In genomic region chr14:100303179-100303578, GRCh38 we compare ENCODE assay signal across 9 cellular contexts. TPM values are rescaled to one million over a fixed set of nuclear protein-coding genes. Genes with fewer than 3 reads are reported as not detected.
DNase-seq lines count a peak whose midpoint lies in the region; ATAC-seq, FAIRE-seq and TF ChIP-seq lines count a peak whose summit lies in the region.
"Had no signal": no experiment of that assay in that cellular context is flagged by ENCODE, and none has a peak within 500 bp of the region (broad histone marks: within the 10 kb centered on the region; RNA-seq: fewer than 3 reads in every experiment).

No MANE protein-coding gene starts in this region.

- DNase-seq in AG20443 (ENCODE audit: low spot score), result peak; percentile 42
- DNase-seq in GM18507 (ENCODE audit: extremely low spot score, insufficient read length, low read depth), result no peak
- DNase-seq in astrocyte of the cerebellum (ENCODE audit: low read depth), result no peak
- DNase-seq in lower lobe of right lung, result no peak
- no peak for DNase-seq in activated effector memory CD4-positive, alpha-beta T cell treated with Interleukin-2 at 50 U/mL for 16 hours
- DNase-seq in foreskin melanocyte, result no peak

- peaks cover 5% of the 10 kb centered on the region for H3K36me3 ChIP-seq in lower lobe of right lung

- no peaks in the 10 kb centered on the region for H3K9me3 ChIP-seq in lower lobe of right lung

- H3K4me3 ChIP-seq in astrocyte of the cerebellum (ENCODE audit: low read depth, low read length), result no peak overlapping the region
- no peak overlapping the region for H3K4me3 ChIP-seq in lower lobe of right lung

- H3K4me1 ChIP-seq in lower lobe of right lung, result peaks cover 44% of the 10 kb centered on the region

- peak; percentile 57 for FAIRE-seq in GM18507 (lab: Jason Lieb, UNC)

- H3K27me3 ChIP-seq in lower lobe of right lung (ENCODE audit: low read depth), result no peaks in the 10 kb centered on the region

- TF ChIP-seq CTCF in astrocyte of the cerebellum (IDR thresholded peaks at IDR 0.05; ENCODE audit: low read depth, low read length, missing control alignments), result peak; percentile 78
- TF ChIP-seq CTCF in lower lobe of right lung (IDR thresholded peaks at IDR 0.05), result peak; percentile 59

- in situ Hi-C loops in astrocyte of the cerebellum (cut with HindIII; ENCODE audit: low sequenced_read_pairs), result no loop called here

- ATAC-seq in lower lobe of right lung (no peak), GM19023 (IDR thresholded peaks at IDR 0.05; ENCODE audit: unreplicated experiment) (no peak), GM19324 (IDR thresholded peaks at IDR 0.05; ENCODE audit: low FRiP score, unreplicated experiment) (no peak)

- no peak overlapping the region for H3K27ac ChIP-seq in lower lobe of right lung

- intact Hi-C loops in lower lobe of right lung (cut with DNase I), result no loop called here

RNA-seq across cellular contexts. Expression of gene SLC25A29, which starts 3.1 kb away (rescaled TPM):
- 76.0 TPM for total RNA-seq in lower lobe of right lung

RNA-seq across cellular contexts. Expression of gene SLC25A47, which starts 20.0 kb away (rescaled TPM):
- total RNA-seq in lower lobe of right lung, result not detected
- total RNA-seq: pulmonary artery endothelial cell had no signal
